ENCODE assay signal across 1 cellular context in the genomic region with DNA sequence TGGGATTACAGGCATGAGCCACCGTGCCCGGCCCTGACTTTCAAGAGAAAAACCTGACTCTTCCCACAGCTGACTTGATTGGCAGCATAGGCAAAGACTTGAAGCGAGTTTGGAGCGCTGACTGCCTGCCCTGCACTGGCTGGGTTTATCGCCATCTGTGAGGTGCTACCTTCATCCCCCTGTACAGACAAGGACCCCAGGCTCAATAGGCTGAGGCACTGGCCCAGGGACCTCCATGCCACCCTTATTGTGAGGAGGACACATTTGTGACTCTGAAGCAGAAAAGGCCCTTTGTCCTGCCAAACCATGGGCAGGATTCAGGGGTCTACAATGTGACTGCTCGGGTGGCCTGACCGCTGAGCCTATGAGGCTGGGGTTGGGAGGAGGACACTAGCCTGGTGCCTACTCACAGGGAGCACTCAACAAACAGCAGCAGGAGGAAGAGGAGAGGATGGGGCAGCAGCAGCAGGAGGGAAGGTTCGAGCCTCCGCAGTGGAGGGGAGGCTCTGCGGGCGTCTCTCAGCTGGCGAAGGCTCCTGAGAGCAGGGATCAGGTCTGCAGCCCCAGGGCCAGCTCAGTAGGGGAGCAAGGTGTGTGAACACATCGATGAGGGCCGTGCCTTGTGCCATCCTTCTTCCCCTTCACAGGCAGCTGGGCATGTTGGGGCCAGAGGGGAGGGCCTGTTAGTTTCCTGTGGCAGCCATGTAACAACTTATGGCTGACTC.
TF ChIP-seq lines count a peak whose summit lies in the region.

No MANE protein-coding gene starts in this region.

TF ChIP-seq in IMR-90, 13 proteins besides CTCF, POLR2A, EP300 and RAD21 (continued from another document):
- TF ChIP-seq ELK1 (IDR thresholded peaks at IDR 0.05; ENCODE audit: borderline replicate concordance, low read depth, low read length) (no peak), MAZ (IDR thresholded peaks at IDR 0.05; ENCODE audit: borderline replicate concordance, low read depth, low read length) (no peak), RFX5 (IDR thresholded peaks at IDR 0.05; ENCODE audit: low read depth, low read length) (no peak), RCOR1 (IDR thresholded peaks at IDR 0.05; ENCODE audit: insufficient replicate concordance, low read length) (no peak), SMC3 (IDR thresholded peaks at IDR 0.05; ENCODE audit: low read depth, low read length) (no peak)
- TF ChIP-seq, protein P1, sequence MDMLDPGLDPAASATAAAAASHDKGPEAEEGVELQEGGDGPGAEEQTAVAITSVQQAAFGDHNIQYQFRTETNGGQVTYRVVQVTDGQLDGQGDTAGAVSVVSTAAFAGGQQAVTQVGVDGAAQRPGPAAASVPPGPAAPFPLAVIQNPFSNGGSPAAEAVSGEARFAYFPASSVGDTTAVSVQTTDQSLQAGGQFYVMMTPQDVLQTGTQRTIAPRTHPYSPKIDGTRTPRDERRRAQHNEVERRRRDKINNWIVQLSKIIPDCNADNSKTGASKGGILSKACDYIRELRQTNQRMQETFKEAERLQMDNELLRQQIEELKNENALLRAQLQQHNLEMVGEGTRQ (IDR thresholded peaks at IDR 0.05; ENCODE audit: low read depth, low read length): no peak
